ENCODE assay signal across 19 cellular contexts in genomic region chr12:122137229-122137628, GRCh38. TPM values are rescaled to one million over a fixed set of nuclear protein-coding genes. Genes with fewer than 3 reads are reported as not detected.
DNase-seq lines count a peak whose midpoint lies in the region; ATAC-seq and TF ChIP-seq lines count a peak whose summit lies in the region.
"Had no signal": no experiment of that assay in that cellular context is flagged by ENCODE, and none has a peak within 500 bp of the region (broad histone marks: within the 10 kb centered on the region; RNA-seq: fewer than 3 reads in every experiment).

No MANE protein-coding gene starts in this region.

- DNase-seq in H7 (peak; percentile 93), WERI-Rb-1 (peak; percentile 51), iPS-NIHi7 (ENCODE audit: extremely low spot score) (peak; percentile 81), NCI-H2081 treated with DMSO at 0.1 percent for 48 hours (lab: John Stamatoyannopoulos, UW) (no peak), COR-L47 (lab: John Stamatoyannopoulos, UW) (no peak), medulla oblongata (ENCODE audit: extremely low spot score) (no peak)
- DNase-seq: activated CD4-positive, alpha-beta T cell treated with anti-CD3 and anti-CD28 coated beads, Interleukin-2, amount 50 U/mL, for 4 hours; aorta; NCI-H446 treated with DMSO at 0.1 percent for 48 hours; Peyer's patch; right cardiac atrium; stimulated activated CD4-positive, alpha-beta T cell treated with anti-CD3 and anti-CD28 coated beads, Interleukin-4, amount 100 ng/mL, for 4 hours; T-helper 2 cell had no signal

- peaks cover under 1% of the 10 kb centered on the region for H3K9me3 ChIP-seq in WERI-Rb-1 (ENCODE audit: severe bottlenecking)
- H3K9me3 ChIP-seq: gastroesophageal sphincter, Peyer's patch had no signal

- 0 out of 2 replicates have a peak overlapping the region, but pooled peaks have one; percentile 22 for H3K27ac ChIP-seq in 22Rv1
- H3K27ac ChIP-seq in WERI-Rb-1, result no peak overlapping the region
- H3K27ac ChIP-seq: gastroesophageal sphincter, Peyer's patch had no signal

- TF ChIP-seq CTCF in 22Rv1 (IDR thresholded peaks at IDR 0.05) (peak; percentile 43), WERI-Rb-1 (IDR thresholded peaks at IDR 0.05; ENCODE audit: low read depth, low read length) (peak; percentile 73)

- H3K36me3 ChIP-seq in H7 (replicated peaks; ENCODE audit: control insufficient read depth, insufficient read depth, low read length) (peaks cover 31% of the 10 kb centered on the region), WERI-Rb-1 (peaks cover 5% of the 10 kb centered on the region; the same call in 1 of the 2 replicates)

- no peaks in the 10 kb centered on the region for H3K27me3 ChIP-seq in H7 (ENCODE audit: control insufficient read depth, insufficient read depth, low read length)
- no peaks in the 10 kb centered on the region for H3K27me3 ChIP-seq in WERI-Rb-1 (ENCODE audit: insufficient read depth, low read depth, severe bottlenecking)
- H3K27me3 ChIP-seq: gastroesophageal sphincter, Peyer's patch had no signal

- ATAC-seq in GM18907 (IDR thresholded peaks at IDR 0.05; ENCODE audit: unreplicated experiment), result no peak
- ATAC-seq: gastroesophageal sphincter; stimulated activated memory B cell treated with anti-CD40 and anti-IgM and Interleukin-4, amounts not matched to agents 10 μg/mL and 1 μg/mL and 100 μg/mL, for 72 hours had no signal

- H3K4me3 ChIP-seq in H7 (ENCODE audit: insufficient read depth, low read depth, low read length) (no peak overlapping the region), WERI-Rb-1 (ENCODE audit: low read depth, low read length) (no peak overlapping the region)
- H3K4me3 ChIP-seq: gastroesophageal sphincter, Peyer's patch had no signal

RNA-seq across cellular contexts. Expression of gene IL31, which starts 36.8 kb away (rescaled TPM):
- total RNA-seq in H7 (2014; rRNA removed; shearing (Covaris generic)), result not detected in 2 replicates
- total RNA-seq: aorta, B cell, gastroesophageal sphincter, H4, Peyer's patch, right cardiac atrium had no signal

RNA-seq across cellular contexts. Expression of gene LRRC43, which starts 45.7 kb away (rescaled TPM):
- 0.22 TPM in 1 of 2 replicates, not detected in the other for total RNA-seq in H7 (2014; rRNA removed; shearing (Covaris generic))
- total RNA-seq: aorta, B cell, H4, Peyer's patch had no signal

RNA-seq across cellular contexts. Expression of gene MLXIP, which starts 58.7 kb away (rescaled TPM):
- total RNA-seq in H7 (2014; rRNA removed; shearing (Covaris generic)), result 29.7 and 49.8 TPM in 2 replicates

Comparison
In these comparisons a context has a peak if more than half of its experiments do, and no peak if none do; other contexts are left out.
1. DNase-seq: peak in H7 (single experiment), WERI-Rb-1 (single experiment) and iPS-NIHi7 (single experiment); none in NCI-H2081 treated with DMSO at 0.1 percent for 48 hours (single experiment), COR-L47 (single experiment) and medulla oblongata (single experiment).